ENCODE assay signal across 16 cellular contexts in the genomic region with DNA sequence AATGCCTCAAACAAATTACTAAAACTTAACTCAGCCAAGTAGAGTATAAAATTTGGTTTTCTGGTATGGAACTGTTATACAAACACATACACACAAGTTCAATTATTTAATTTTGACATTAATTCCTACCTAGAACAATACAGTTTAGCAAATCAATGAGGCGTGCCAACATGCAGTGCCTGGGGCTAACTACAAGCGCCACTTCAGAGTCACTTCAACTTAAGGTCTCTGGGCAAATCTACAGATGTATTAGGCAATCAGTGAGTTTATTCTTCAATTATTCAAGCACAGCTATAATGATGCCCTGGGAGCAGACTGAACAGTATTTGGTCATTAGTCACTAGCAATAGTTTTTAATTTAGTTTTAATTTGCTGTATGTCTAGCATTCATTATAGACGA. TPM values are rescaled to one million over a fixed set of nuclear protein-coding genes. Genes with fewer than 3 reads are reported as not detected.
DNase-seq lines count a peak whose midpoint lies in the region; ATAC-seq and TF ChIP-seq lines count a peak whose summit lies in the region.
"Had no signal": no experiment of that assay in that cellular context is flagged by ENCODE, and none has a peak within 500 bp of the region (broad histone marks: within the 10 kb centered on the region; RNA-seq: fewer than 3 reads in every experiment).

No MANE protein-coding gene starts in this region.

- no peaks in the 10 kb centered on the region; the same call in 1 of the 2 replicates for H3K79me2 ChIP-seq in PC-9 (ENCODE audit: low read depth)

- no peaks in the 10 kb centered on the region for H4K20me1 ChIP-seq in PC-9 (ENCODE audit: insufficient read depth)

- no peaks in the 10 kb centered on the region for H3K9me2 ChIP-seq in PC-9 (ENCODE audit: insufficient read depth)

- no peaks in the 10 kb centered on the region for H3K9me3 ChIP-seq in PC-9 (ENCODE audit: insufficient read depth, low read depth)
- H3K9me3 ChIP-seq: adrenal gland, colonic mucosa, right atrium auricular region, stomach had no signal

- H3K4me3 ChIP-seq in PC-9, result no peak overlapping the region
- H3K4me3 ChIP-seq: adrenal gland, colonic mucosa, right atrium auricular region, stomach had no signal

- peaks cover 32% of the 10 kb centered on the region for H3K4me1 ChIP-seq in PC-9 (replicated peaks; ENCODE audit: insufficient read depth)
- H3K4me1 ChIP-seq: adrenal gland, right atrium auricular region had no signal

- no peak for TF ChIP-seq CTCF in PC-9 (conservative IDR thresholded peaks at IDR 0.05)

- H3F3A ChIP-seq in PC-9 (ENCODE audit: insufficient read depth, low read depth), result peaks cover 19% of the 10 kb centered on the region

- CTCF ChIA-PET in PC-9 (lab: Charles Lee), result no interaction called here

- no peaks in the 10 kb centered on the region for H3K36me3 ChIP-seq in PC-9 (ENCODE audit: low read depth)
- H3K36me3 ChIP-seq: adrenal gland, colonic mucosa, right atrium auricular region had no signal

- BruUV-seq in PC-9 (replicated peaks; lab: Mats Ljungman, UMichigan), result no TSS peak

- H2AFZ ChIP-seq in PC-9, result no peak overlapping the region

- DNase-seq in DMS153 (lab: John Stamatoyannopoulos, UW), result peak; percentile 64
- DNase-seq in NCI-H1105 (lab: John Stamatoyannopoulos, UW), result peak; percentile 87
- peak; percentile 49 to 86 for DNase-seq in PC-9
- DNase-seq in kidney tubule cell (ENCODE audit: low spot score), result peak; percentile 39
- DNase-seq in T1000 (lab: John Stamatoyannopoulos, UW), result no peak
- DNase-seq in mesenteric fat pad (ENCODE audit: low spot score), result no peak
- DNase-seq: activated T-cell treated with anti-CD3 and anti-CD28 coated beads for 4 hours; adrenal gland; CD4-positive, CD25-positive, alpha-beta regulatory T cell; colonic mucosa; HCEC 1CT; MV-4-11; stomach had no signal

- POLR2A ChIA-PET in PC-9 (lab: Charles Lee; ENCODE audit: unreplicated experiment), result interaction anchor here (0.6 kb wide), 1 partner anchor 251 kb away, joined by 5 read pairs; no protein-coding TSS in a partner anchor

- H3K27me3 ChIP-seq in PC-9 (ENCODE audit: insufficient read depth, low read depth), result no peaks in the 10 kb centered on the region
- H3K27me3 ChIP-seq: adrenal gland, colonic mucosa, right atrium auricular region, stomach had no signal

- ATAC-seq in HG02588 (IDR thresholded peaks at IDR 0.05; ENCODE audit: unreplicated experiment) (no peak), GM19397 (IDR thresholded peaks at IDR 0.05; ENCODE audit: unreplicated experiment) (no peak)

- H3K4me2 ChIP-seq in PC-9, result no peak overlapping the region

- no peak overlapping the region for H3K27ac ChIP-seq in PC-9
- H3K27ac ChIP-seq: adrenal gland, colonic mucosa, right atrium auricular region, stomach had no signal

- intact Hi-C loops in PC-9 (cut with micrococcal nuclease; ENCODE audit: unreplicated experiment), result no loop called here

RNA-seq across cellular contexts. Expression of a gene that starts 51.6 kb away (rescaled TPM):
- total RNA-seq in PC-9 (2021), result 72.4 and 73.9 TPM in 2 replicates
- total RNA-seq in mesenteric fat pad, result 44.4 TPM

Comparison
In these comparisons a context has a peak if more than half of its experiments do, and no peak if none do; other contexts are left out.
1. DNase-seq: peak in DMS153 (single experiment), NCI-H1105 (single experiment), PC-9 (2 of 2) and kidney tubule cell (single experiment); none in T1000 (single experiment) and mesenteric fat pad (single experiment).